16 cellular contexts compared by ENCODE assay signal in the genomic region with DNA sequence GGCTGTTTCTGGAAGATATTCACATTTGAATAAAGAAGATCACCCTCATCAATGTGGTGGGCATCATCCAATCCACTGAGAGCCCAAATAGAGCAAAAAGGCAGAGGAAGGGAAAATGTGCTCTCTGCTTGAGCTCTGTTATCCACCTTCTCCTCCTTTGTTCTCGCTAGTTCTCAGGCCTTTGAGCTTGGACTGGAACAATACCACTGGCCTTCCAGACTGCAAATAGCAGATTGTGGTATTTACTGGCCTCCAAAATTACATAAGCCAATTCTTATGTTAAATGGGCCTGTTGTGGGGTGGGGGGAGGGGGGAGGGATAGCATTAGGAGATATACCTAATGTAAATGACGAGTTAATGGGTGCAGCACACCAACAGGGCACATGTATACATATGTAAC.
DNase-seq lines count a peak whose midpoint lies in the region; ATAC-seq and TF ChIP-seq lines count a peak whose summit lies in the region.
"Had no signal": no experiment of that assay in that cellular context is flagged by ENCODE, and none has a peak within 500 bp of the region (broad histone marks: within the 10 kb centered on the region; RNA-seq: fewer than 3 reads in every experiment).

No MANE protein-coding gene starts in this region.

- WGBS in HUES64 = 33% methylated on average over 1 of the region's 2 CpGs

- H3K27me3 ChIP-seq in GM23338 (ENCODE audit: insufficient read depth) (no peaks in the 10 kb centered on the region), HUES64 (ENCODE audit: insufficient read depth, low read length) (no peaks in the 10 kb centered on the region)
- H3K27me3 ChIP-seq: BLaER1 treated with 17β-estradiol and CSF1 and Interleukin-3, amounts not matched to agents 10 nM and 100 nM had no signal

- H3F3A ChIP-seq in GM23338 (replicated peaks; ENCODE audit: low read depth) = no peaks in the 10 kb centered on the region

- H2AFZ ChIP-seq in GM23338 = no peak overlapping the region

- H3K4me1 Mint-ChIP-seq in GM23338 = peaks cover 6% of the 10 kb centered on the region
- H3K4me1 Mint-ChIP-seq in glutamatergic neuron (ENCODE audit: low read depth, unreplicated experiment) = peaks cover 2% of the 10 kb centered on the region
- no peaks in the 10 kb centered on the region for H3K4me1 Mint-ChIP-seq in activated CD8-positive, alpha-beta memory T cell treated with anti-CD3 and anti-CD28 coated beads, Interleukin-2, amount 10 ng/mL, durations not matched to agents 7 days and 5 days
- H3K4me1 Mint-ChIP-seq: CD4-positive, CD25-positive, alpha-beta regulatory T cell had no signal

- CTCF ChIA-PET in activated CD8-positive, alpha-beta memory T cell treated with anti-CD3 and anti-CD28 coated beads, Interleukin-2, amount 10 ng/mL, durations not matched to agents 7 days and 5 days (lab: Charles Lee) = no interaction called here

- ATAC-seq in GM23338 = peak; percentile 91
- ATAC-seq in activated CD8-positive, alpha-beta memory T cell treated with anti-CD3 and anti-CD28 coated beads, Interleukin-2, amount 10 ng/mL, durations not matched to agents 7 days and 5 days = no peak

- peaks cover 10% of the 10 kb centered on the region; the same call in 1 of the 2 replicates for H3K4me1 ChIP-seq in GM23338 (ENCODE audit: insufficient read depth)
- H3K4me1 ChIP-seq in HUES64 (ENCODE audit: insufficient read depth, low read length) = peaks cover 22% of the 10 kb centered on the region
- H3K4me1 ChIP-seq: BLaER1 treated with 17β-estradiol and CSF1 and Interleukin-3, amounts not matched to agents 10 nM and 100 nM; HAP-1 had no signal

- peak overlapping the region; percentile 50 for H3K4me2 ChIP-seq in GM23338
- H3K4me2 ChIP-seq: BLaER1 treated with 17β-estradiol and CSF1 and Interleukin-3, amounts not matched to agents 10 nM and 100 nM had no signal

- no peak for TF ChIP-seq CTCF in GM23338 (conservative IDR thresholded peaks at IDR 0.05; ENCODE audit: low read depth in 2 of 2)
- TF ChIP-seq CTCF in glutamatergic neuron (IDR thresholded peaks at IDR 0.05; ENCODE audit: partially characterized antibody, unreplicated experiment) = no peak

- H3K4me3 ChIP-seq in GM23338 = no peak overlapping the region
- H3K4me3 ChIP-seq in HUES64 (ENCODE audit: low read length) = no peak overlapping the region
- H3K4me3 ChIP-seq: BLaER1 treated with 17β-estradiol and CSF1 and Interleukin-3, amounts not matched to agents 10 nM and 100 nM; HAP-1 had no signal

- H3K27ac Mint-ChIP-seq in GM23338 (peak overlapping the region; percentile 85), glutamatergic neuron (ENCODE audit: unreplicated experiment) (peak overlapping the region; percentile 31)
- H3K27ac Mint-ChIP-seq in activated CD8-positive, alpha-beta memory T cell treated with anti-CD3 and anti-CD28 coated beads, Interleukin-2, amount 10 ng/mL, durations not matched to agents 7 days and 5 days = no peak overlapping the region
- H3K27ac Mint-ChIP-seq: CD4-positive, CD25-positive, alpha-beta regulatory T cell had no signal

- H3K27me3 Mint-ChIP-seq in GM23338 (ENCODE audit: insufficient read depth, low read depth, poor library complexity) = peaks cover 1% of the 10 kb centered on the region
- H3K27me3 Mint-ChIP-seq in glutamatergic neuron (ENCODE audit: unreplicated experiment) = no peaks in the 10 kb centered on the region
- H3K27me3 Mint-ChIP-seq in activated CD8-positive, alpha-beta memory T cell treated with anti-CD3 and anti-CD28 coated beads, Interleukin-2, amount 10 ng/mL, durations not matched to agents 7 days and 5 days = peaks cover 3% of the 10 kb centered on the region

- H3K27ac ChIP-seq in GM23338 (ENCODE audit: low read depth) = peak overlapping the region; percentile 55; the same call in 1 of the 2 replicates
- H3K27ac ChIP-seq in HUES64 (ENCODE audit: low read depth, low read length) = peak overlapping the region; percentile 84; the same call in 1 of the 2 replicates
- H3K27ac ChIP-seq: BLaER1 treated with 17β-estradiol and CSF1 and Interleukin-3, amounts not matched to agents 10 nM and 100 nM; HL-60 had no signal

- no peaks in the 10 kb centered on the region; the same call in 2 of the 3 replicates for H3K9me3 Mint-ChIP-seq in GM23338
- H3K9me3 Mint-ChIP-seq in glutamatergic neuron (ENCODE audit: unreplicated experiment) = no peaks in the 10 kb centered on the region
- no peaks in the 10 kb centered on the region for H3K9me3 Mint-ChIP-seq in activated CD8-positive, alpha-beta memory T cell treated with anti-CD3 and anti-CD28 coated beads, Interleukin-2, amount 10 ng/mL, durations not matched to agents 7 days and 5 days (ENCODE audit: low read depth)

- H3K36me3 Mint-ChIP-seq in GM23338 (ENCODE audit: low read depth) (no peaks in the 10 kb centered on the region), glutamatergic neuron (ENCODE audit: unreplicated experiment) (no peaks in the 10 kb centered on the region)
- no peaks in the 10 kb centered on the region for H3K36me3 Mint-ChIP-seq in activated CD8-positive, alpha-beta memory T cell treated with anti-CD3 and anti-CD28 coated beads, Interleukin-2, amount 10 ng/mL, durations not matched to agents 7 days and 5 days
- H3K36me3 Mint-ChIP-seq: CD4-positive, CD25-positive, alpha-beta regulatory T cell had no signal

- H4K20me1 ChIP-seq in GM23338 (replicated peaks; ENCODE audit: insufficient read depth) = no peaks in the 10 kb centered on the region
- H4K20me1 ChIP-seq: BLaER1 treated with 17β-estradiol and CSF1 and Interleukin-3, amounts not matched to agents 10 nM and 100 nM had no signal

- no peak overlapping the region; the same call in 2 of the 3 replicates for H3K4me3 Mint-ChIP-seq in GM23338
- no peak overlapping the region for H3K4me3 Mint-ChIP-seq in glutamatergic neuron (ENCODE audit: unreplicated experiment)
- H3K4me3 Mint-ChIP-seq in activated CD8-positive, alpha-beta memory T cell treated with anti-CD3 and anti-CD28 coated beads, Interleukin-2, amount 10 ng/mL, durations not matched to agents 7 days and 5 days = no peak overlapping the region
- H3K4me3 Mint-ChIP-seq: CD4-positive, CD25-positive, alpha-beta regulatory T cell had no signal

- no peak overlapping the region for H3K9ac ChIP-seq in HUES64 (ENCODE audit: low read depth, low read length)
- H3K9ac ChIP-seq: BLaER1 treated with 17β-estradiol and CSF1 and Interleukin-3, amounts not matched to agents 10 nM and 100 nM had no signal

- H3K36me3 ChIP-seq in GM23338 (ENCODE audit: insufficient read depth) (no peaks in the 10 kb centered on the region), HUES64 (ENCODE audit: insufficient read depth, low read length) (no peaks in the 10 kb centered on the region)
- H3K36me3 ChIP-seq: BLaER1 treated with 17β-estradiol and CSF1 and Interleukin-3, amounts not matched to agents 10 nM and 100 nM; HAP-1 had no signal

- H3K9me2 ChIP-seq in GM23338 (ENCODE audit: insufficient read depth) = no peaks in the 10 kb centered on the region; the same call in 1 of the 2 replicates

- 0 out of 2 replicates have a peak, but pooled peaks cover 2% of the 10 kb centered on the region for H3K9me3 ChIP-seq in HUES64 (ENCODE audit: insufficient read depth, low read depth, low read length)
- H3K9me3 ChIP-seq: HAP-1 had no signal

- no peaks in the 10 kb centered on the region for H3K79me2 ChIP-seq in GM23338 (replicated peaks; ENCODE audit: insufficient read depth)

- DNase-seq in GM23338 (ENCODE audit: low spot score) = peak; percentile 72
- DNase-seq in glutamatergic neuron = no peak
- DNase-seq in islet precursor cell = peak; percentile 22
- DNase-seq in kidney tubule cell (ENCODE audit: low spot score) = no peak
- DNase-seq in NCI-H748 (lab: John Stamatoyannopoulos, UW; ENCODE audit: unreplicated experiment) = no peak
- no peak for DNase-seq in activated CD8-positive, alpha-beta memory T cell treated with anti-CD3 and anti-CD28 coated beads, Interleukin-2, amount 10 ng/mL, durations not matched to agents 7 days and 5 days
- DNase-seq in NCI-H748 treated with DMSO at 0.1 percent for 48 hours (lab: John Stamatoyannopoulos, UW) = no peak
- DNase-seq: ACHN; CD4-positive, CD25-positive, alpha-beta regulatory T cell; DMS79; IMR-90; KBM-7 had no signal

TF ChIP-seq in GM23338, 12 proteins besides CTCF, POLR2A, EP300 and RAD21 (continues in another document):
- TF ChIP-seq, protein P1, sequence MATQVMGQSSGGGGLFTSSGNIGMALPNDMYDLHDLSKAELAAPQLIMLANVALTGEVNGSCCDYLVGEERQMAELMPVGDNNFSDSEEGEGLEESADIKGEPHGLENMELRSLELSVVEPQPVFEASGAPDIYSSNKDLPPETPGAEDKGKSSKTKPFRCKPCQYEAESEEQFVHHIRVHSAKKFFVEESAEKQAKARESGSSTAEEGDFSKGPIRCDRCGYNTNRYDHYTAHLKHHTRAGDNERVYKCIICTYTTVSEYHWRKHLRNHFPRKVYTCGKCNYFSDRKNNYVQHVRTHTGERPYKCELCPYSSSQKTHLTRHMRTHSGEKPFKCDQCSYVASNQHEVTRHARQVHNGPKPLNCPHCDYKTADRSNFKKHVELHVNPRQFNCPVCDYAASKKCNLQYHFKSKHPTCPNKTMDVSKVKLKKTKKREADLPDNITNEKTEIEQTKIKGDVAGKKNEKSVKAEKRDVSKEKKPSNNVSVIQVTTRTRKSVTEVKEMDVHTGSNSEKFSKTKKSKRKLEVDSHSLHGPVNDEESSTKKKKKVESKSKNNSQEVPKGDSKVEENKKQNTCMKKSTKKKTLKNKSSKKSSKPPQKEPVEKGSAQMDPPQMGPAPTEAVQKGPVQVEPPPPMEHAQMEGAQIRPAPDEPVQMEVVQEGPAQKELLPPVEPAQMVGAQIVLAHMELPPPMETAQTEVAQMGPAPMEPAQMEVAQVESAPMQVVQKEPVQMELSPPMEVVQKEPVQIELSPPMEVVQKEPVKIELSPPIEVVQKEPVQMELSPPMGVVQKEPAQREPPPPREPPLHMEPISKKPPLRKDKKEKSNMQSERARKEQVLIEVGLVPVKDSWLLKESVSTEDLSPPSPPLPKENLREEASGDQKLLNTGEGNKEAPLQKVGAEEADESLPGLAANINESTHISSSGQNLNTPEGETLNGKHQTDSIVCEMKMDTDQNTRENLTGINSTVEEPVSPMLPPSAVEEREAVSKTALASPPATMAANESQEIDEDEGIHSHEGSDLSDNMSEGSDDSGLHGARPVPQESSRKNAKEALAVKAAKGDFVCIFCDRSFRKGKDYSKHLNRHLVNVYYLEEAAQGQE (IDR thresholded peaks at IDR 0.05; ENCODE audit: unreplicated experiment) = no peak
- TF ChIP-seq POLR2AphosphoS5 (IDR thresholded peaks at IDR 0.05; ENCODE audit: low read depth) (no peak), EZH2phosphoT487 (IDR thresholded peaks at IDR 0.05; ENCODE audit: unreplicated experiment) (no peak), CREB1 (CRISPR knock-in tag; IDR thresholded peaks at IDR 0.05; ENCODE audit: low read depth) (0 out of 2 replicates have a peak, but pooled peaks have one; percentile 23)

Comparison
In these comparisons a context has a peak if more than half of its experiments do, and no peak if none do; other contexts are left out.
1. DNase-seq: peak in GM23338 (single experiment) and islet precursor cell (single experiment); none in glutamatergic neuron (single experiment), kidney tubule cell (single experiment), NCI-H748 (single experiment), activated CD8-positive, alpha-beta memory T cell treated with anti-CD3 and anti-CD28 coated beads, Interleukin-2, amount 10 ng/mL, durations not matched to agents 7 days and 5 days (single experiment) and NCI-H748 treated with DMSO at 0.1 percent for 48 hours (single experiment).